1 cellular context compared by ENCODE assay signal in the genomic region with DNA sequence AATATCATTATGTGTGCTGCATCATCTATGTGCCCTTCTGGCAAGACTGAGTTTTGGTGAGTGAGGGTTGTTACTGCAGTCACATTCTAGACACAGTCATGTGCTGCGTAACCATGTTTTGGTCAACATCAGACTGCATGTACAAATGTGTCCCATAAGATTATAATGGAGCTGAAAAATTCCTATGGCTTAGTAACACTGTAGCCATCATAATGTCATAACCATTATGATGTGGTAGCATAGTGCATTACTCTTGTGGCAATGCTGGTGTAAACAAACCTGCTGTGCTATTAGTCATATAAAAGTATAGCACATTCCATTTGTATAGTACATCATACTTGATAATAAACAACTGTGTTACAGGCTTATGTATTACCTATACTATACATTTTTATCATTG.
TF ChIP-seq lines count a peak whose summit lies in the region.

No MANE protein-coding gene starts in this region.

TF ChIP-seq in WTC11, 78 proteins besides CTCF, POLR2A, EP300 and RAD21 (continued from another document):
- TF ChIP-seq, protein P1, sequence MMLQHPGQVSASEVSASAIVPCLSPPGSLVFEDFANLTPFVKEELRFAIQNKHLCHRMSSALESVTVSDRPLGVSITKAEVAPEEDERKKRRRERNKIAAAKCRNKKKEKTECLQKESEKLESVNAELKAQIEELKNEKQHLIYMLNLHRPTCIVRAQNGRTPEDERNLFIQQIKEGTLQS (CRISPR knock-in tag; conservative IDR thresholded peaks at IDR 0.05): no peak
- no peak for TF ChIP-seq ZNF423 (CRISPR knock-in tag; IDR thresholded peaks at IDR 0.05)
- TF ChIP-seq JUN (CRISPR knock-in tag; IDR thresholded peaks at IDR 0.05): no peak
